In the genomic region with DNA sequence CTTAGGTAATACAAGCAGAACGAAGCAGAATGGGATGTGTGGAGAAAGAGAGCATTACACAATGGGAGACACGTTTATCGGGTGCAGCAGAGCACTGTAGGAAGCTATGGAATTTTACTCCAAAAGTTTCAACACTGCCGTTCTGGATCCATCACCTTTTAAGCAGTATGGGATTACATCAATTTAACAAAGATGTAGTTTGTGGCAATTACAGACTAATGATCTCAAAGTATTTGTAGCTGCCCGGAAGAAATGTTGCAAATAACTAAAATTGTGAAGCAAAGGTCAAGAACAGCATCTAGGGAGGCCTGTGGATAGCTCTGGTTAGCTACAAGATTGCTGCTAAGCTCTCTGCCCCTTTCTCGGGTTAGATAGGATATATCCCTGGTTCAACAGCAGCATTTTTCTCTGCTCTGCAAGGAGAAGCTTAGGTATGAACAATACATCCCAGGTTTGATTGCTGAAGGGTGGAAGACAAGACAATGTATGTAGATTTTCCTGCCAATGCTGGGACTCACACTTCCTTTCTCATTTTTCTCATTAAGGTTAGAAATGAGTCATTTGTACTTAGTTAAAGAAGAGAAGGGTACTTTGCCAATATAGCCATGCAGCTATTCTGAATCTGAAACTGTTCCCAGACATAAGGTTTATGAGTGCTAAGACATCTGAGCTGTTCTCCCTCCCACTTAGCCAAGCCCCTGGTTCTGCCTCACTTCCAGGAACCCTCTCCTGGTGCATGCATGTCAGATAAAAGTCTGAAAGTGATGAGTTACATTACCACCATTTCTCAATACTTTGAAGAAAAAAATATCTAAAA, we compare ENCODE assay signal across 9 cellular contexts.
DNase-seq lines count a peak whose midpoint lies in the region; ATAC-seq and TF ChIP-seq lines count a peak whose summit lies in the region.
"Had no signal": no experiment of that assay in that cellular context is flagged by ENCODE, and none has a peak within 500 bp of the region (broad histone marks: within the 10 kb centered on the region; RNA-seq: fewer than 3 reads in every experiment).

No MANE protein-coding gene starts in this region.

- WGBS in esophagus muscularis mucosa, result 58% methylated on average over 6 of the region's 6 CpGs

- peak overlapping the region; percentile 89 for H3K27ac Mint-ChIP-seq in activated naive CD4-positive, alpha-beta T cell treated with anti-CD3 and anti-CD28 coated beads for 36 hours
- no peak overlapping the region for H3K27ac Mint-ChIP-seq in stimulated activated memory B cell treated with anti-CD40 and anti-IgM and Interleukin-4, amounts not matched to agents 10 μg/mL and 1 μg/mL and 100 μg/mL, for 72 hours

- no peak overlapping the region for H3K4me3 Mint-ChIP-seq in activated naive CD4-positive, alpha-beta T cell treated with anti-CD3 and anti-CD28 coated beads for 36 hours
- no peak overlapping the region for H3K4me3 Mint-ChIP-seq in stimulated activated memory B cell treated with anti-CD40 and anti-IgM and Interleukin-4, amounts not matched to agents 10 μg/mL and 1 μg/mL and 100 μg/mL, for 72 hours

- peak overlapping the region; percentile 60 to 80 (median 63) for H3K27ac ChIP-seq in esophagus muscularis mucosa (replicated peaks in 1 of 4)
- H3K27ac ChIP-seq: parathyroid adenoma had no signal

- TF ChIP-seq POLR2A in esophagus muscularis mucosa (IDR thresholded peaks at IDR 0.05; ENCODE audit: low read depth), result no peak

- H3K27me3 Mint-ChIP-seq in activated naive CD4-positive, alpha-beta T cell treated with anti-CD3 and anti-CD28 coated beads for 36 hours (ENCODE audit: low read depth), result no peaks in the 10 kb centered on the region
- no peaks in the 10 kb centered on the region for H3K27me3 Mint-ChIP-seq in stimulated activated memory B cell treated with anti-CD40 and anti-IgM and Interleukin-4, amounts not matched to agents 10 μg/mL and 1 μg/mL and 100 μg/mL, for 72 hours

- intact Hi-C loops in activated naive CD4-positive, alpha-beta T cell treated with anti-CD3 and anti-CD28 coated beads for 36 hours (cut with micrococcal nuclease), result loop anchor here (1.0 to 5.0 kb wide), 13 partner anchors 16 to 298 kb away; partner anchors contain the start of genes HIF1A and PRKCH
- intact Hi-C loops in esophagus muscularis mucosa (cut with DNase I), result no loop called here

- CTCF ChIA-PET in activated naive CD4-positive, alpha-beta T cell treated with anti-CD3 and anti-CD28 coated beads for 36 hours (lab: Charles Lee), result interaction anchor here (0.5 to 1.8 kb wide), 9 partner anchors 9 to 145 kb away, joined by 3 to 6 read pairs (median 3); no protein-coding TSS in a partner anchor

- peak; percentile 63 for TF ChIP-seq EP300 in esophagus muscularis mucosa (IDR thresholded peaks at IDR 0.05)

- H3K9me3 Mint-ChIP-seq in activated naive CD4-positive, alpha-beta T cell treated with anti-CD3 and anti-CD28 coated beads for 36 hours, result no peaks in the 10 kb centered on the region
- no peaks in the 10 kb centered on the region for H3K9me3 Mint-ChIP-seq in stimulated activated memory B cell treated with anti-CD40 and anti-IgM and Interleukin-4, amounts not matched to agents 10 μg/mL and 1 μg/mL and 100 μg/mL, for 72 hours

- peaks cover 8 to 33% (median 28%) of the 10 kb centered on the region in 4 donors for H3K4me1 ChIP-seq in esophagus muscularis mucosa

- no peaks in the 10 kb centered on the region for H3K36me3 ChIP-seq in esophagus muscularis mucosa

- ATAC-seq in HG03575 (IDR thresholded peaks at IDR 0.05; ENCODE audit: extremely low read depth, insufficient number of reproducible peaks, low FRiP score, unreplicated experiment), result peak; percentile 91
- ATAC-seq in stimulated activated memory B cell treated with anti-CD40 and anti-IgM and Interleukin-4, amounts not matched to agents 10 μg/mL and 1 μg/mL and 100 μg/mL, for 72 hours, result peak; percentile 59
- no peak for ATAC-seq in HG02571 (IDR thresholded peaks at IDR 0.05; ENCODE audit: unreplicated experiment)

- peaks cover 80% of the 10 kb centered on the region for H3K4me1 Mint-ChIP-seq in activated naive CD4-positive, alpha-beta T cell treated with anti-CD3 and anti-CD28 coated beads for 36 hours (ENCODE audit: low read depth)
- H3K4me1 Mint-ChIP-seq in stimulated activated memory B cell treated with anti-CD40 and anti-IgM and Interleukin-4, amounts not matched to agents 10 μg/mL and 1 μg/mL and 100 μg/mL, for 72 hours, result no peaks in the 10 kb centered on the region

- DNase-seq in activated naive CD4-positive, alpha-beta T cell treated with anti-CD3 and anti-CD28 coated beads for 36 hours, result peak; percentile 85
- DNase-seq in activated naive CD4-positive, alpha-beta T cell (lab: John Stamatoyannopoulos, UW), result no peak
- DNase-seq in esophagus muscularis mucosa (ENCODE audit: extremely low spot score) (no peak), SW 1271 (lab: John Stamatoyannopoulos, UW) (no peak), GM19240 (ENCODE audit: insufficient read length, low spot score) (no peak)

- H3K36me3 Mint-ChIP-seq in activated naive CD4-positive, alpha-beta T cell treated with anti-CD3 and anti-CD28 coated beads for 36 hours (ENCODE audit: low read depth), result no peaks in the 10 kb centered on the region
- no peaks in the 10 kb centered on the region for H3K36me3 Mint-ChIP-seq in stimulated activated memory B cell treated with anti-CD40 and anti-IgM and Interleukin-4, amounts not matched to agents 10 μg/mL and 1 μg/mL and 100 μg/mL, for 72 hours

- H3K27me3 ChIP-seq in esophagus muscularis mucosa, result no peaks in the 10 kb centered on the region

- no peaks in the 10 kb centered on the region for H3K9me3 ChIP-seq in esophagus muscularis mucosa

- H3K4me3 ChIP-seq in esophagus muscularis mucosa, result no peak overlapping the region

- TF ChIP-seq CTCF in esophagus muscularis mucosa (IDR thresholded peaks at IDR 0.05), result peak in 1 of 3 experiments; percentile 20
